In the genomic region with DNA sequence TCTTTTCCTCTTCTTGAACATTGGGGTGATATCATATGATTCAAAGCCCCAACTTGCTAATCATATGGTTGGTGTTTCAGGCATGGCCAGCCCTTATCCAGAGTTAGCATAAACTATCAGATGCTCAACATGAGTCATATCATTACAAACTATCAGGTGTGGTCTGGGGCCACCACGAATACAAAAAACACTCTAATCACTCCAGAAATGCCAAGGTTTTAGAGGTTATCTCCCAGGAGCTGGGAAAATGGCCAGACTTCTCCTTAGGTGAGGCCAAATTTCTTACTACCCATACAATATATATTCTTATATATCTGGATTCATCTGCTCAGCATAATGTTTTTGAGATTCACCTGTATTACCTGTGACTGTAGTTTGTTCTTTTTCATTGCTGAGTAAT, we compare ENCODE assay signal across 16 cellular contexts.
DNase-seq lines count a peak whose midpoint lies in the region.
"Had no signal": no experiment of that assay in that cellular context is flagged by ENCODE, and none has a peak within 500 bp of the region (broad histone marks: within the 10 kb centered on the region; RNA-seq: fewer than 3 reads in every experiment).

No MANE protein-coding gene starts in this region.

- H3K79me1 ChIP-seq in trophoblast cell (ENCODE audit: low read length) = no peaks in the 10 kb centered on the region

- no peak overlapping the region for H4K91ac ChIP-seq in trophoblast cell (ENCODE audit: low read depth, low read length)

- H2AFZ ChIP-seq in trophoblast cell (ENCODE audit: insufficient read depth, low read length, poor library complexity) = no peak overlapping the region

- H4K8ac ChIP-seq in trophoblast cell (ENCODE audit: low read depth, low read length) = no peak overlapping the region

- H3K23ac ChIP-seq in trophoblast cell (ENCODE audit: low read length) = no peak overlapping the region

- H3K4ac ChIP-seq in trophoblast cell (ENCODE audit: low read depth, low read length) = no peak overlapping the region

- H3K36me3 ChIP-seq in trophoblast cell (ENCODE audit: control insufficient read depth in 1 of 2, insufficient read depth in 2 of 2, low read length in 2 of 2) = no peaks in the 10 kb centered on the region
- H3K36me3 ChIP-seq: BLaER1 treated with 17β-estradiol and CSF1 and Interleukin-3, amounts not matched to agents 10 nM and 100 nM had no signal

- H3K27ac ChIP-seq in trophoblast cell (ENCODE audit: low read depth, low read length) = no peak overlapping the region
- H3K27ac ChIP-seq: 22Rv1; A549; BLaER1 treated with 17β-estradiol and CSF1 and Interleukin-3, amounts not matched to agents 10 nM and 100 nM; C4-2B had no signal

- H4K12ac ChIP-seq in trophoblast cell (ENCODE audit: low read depth, low read length) = no peak overlapping the region

- H2BK120ac ChIP-seq in trophoblast cell (ENCODE audit: insufficient read depth, low read length, poor library complexity) = no peak overlapping the region

- H3K27me3 ChIP-seq in trophoblast cell (ENCODE audit: insufficient read depth, low read length) = no peaks in the 10 kb centered on the region
- H3K27me3 ChIP-seq: BLaER1 treated with 17β-estradiol and CSF1 and Interleukin-3, amounts not matched to agents 10 nM and 100 nM had no signal

- H3K4me1 ChIP-seq in trophoblast cell (ENCODE audit: control insufficient read depth in 1 of 2, insufficient read depth in 2 of 2, low read length in 2 of 2) = no peaks in the 10 kb centered on the region
- H3K4me1 ChIP-seq: A549; BLaER1 treated with 17β-estradiol and CSF1 and Interleukin-3, amounts not matched to agents 10 nM and 100 nM; Caco-2 had no signal

- no CpG with 5 or more reads among the region's 1 CpG for WGBS in trophoblast cell (ENCODE audit: extremely low coverage, insufficient coverage, insufficient read length)

- no peak overlapping the region for H2AK5ac ChIP-seq in trophoblast cell (ENCODE audit: low read length)

- peaks cover 2% of the 10 kb centered on the region for H3K9me3 ChIP-seq in trophoblast cell (ENCODE audit: insufficient read depth, low read depth, low read length)
- H3K9me3 ChIP-seq: A549; BLaER1 treated with 17β-estradiol and CSF1 and Interleukin-3, amounts not matched to agents 10 nM and 100 nM; Caco-2 had no signal

- DNase-seq in M059J (ENCODE audit: low read depth) (peak; percentile 7), amniotic epithelial cell (ENCODE audit: low read depth) (peak; percentile 2), trophoblast cell (peak; percentile 53 to 85), NCI-H2227 (lab: John Stamatoyannopoulos, UW; ENCODE audit: unreplicated experiment) (no peak), NCI-H82 treated with DMSO at 0.1 percent for 48 hours (lab: John Stamatoyannopoulos, UW; ENCODE audit: unreplicated experiment) (no peak)
- DNase-seq: AML-193; Caco-2; Calu3; CD4-positive, alpha-beta T cell; CD8-positive, alpha-beta T cell; DMS79 treated with DMSO at 0.1 percent for 48 hours; GF-D8 had no signal

- no peaks in the 10 kb centered on the region for H3K79me2 ChIP-seq in trophoblast cell (ENCODE audit: control insufficient read depth, insufficient read depth, low read length, poor library complexity)

- no peak overlapping the region for H3K4me2 ChIP-seq in trophoblast cell (ENCODE audit: low read length)
- H3K4me2 ChIP-seq: A549; BLaER1 treated with 17β-estradiol and CSF1 and Interleukin-3, amounts not matched to agents 10 nM and 100 nM had no signal

- H2BK5ac ChIP-seq in trophoblast cell (ENCODE audit: low read depth, low read length, poor library complexity) = no peak overlapping the region

- H3K9ac ChIP-seq in trophoblast cell (ENCODE audit: low read length) = no peak overlapping the region
- H3K9ac ChIP-seq: BLaER1 treated with 17β-estradiol and CSF1 and Interleukin-3, amounts not matched to agents 10 nM and 100 nM had no signal

- H3K18ac ChIP-seq in trophoblast cell (ENCODE audit: low read length) = no peak overlapping the region

- H3K14ac ChIP-seq in trophoblast cell (ENCODE audit: low read length) = no peak overlapping the region

- no peak overlapping the region for H3K4me3 ChIP-seq in trophoblast cell (ENCODE audit: low read depth, low read length)
- H3K4me3 ChIP-seq: A549; BLaER1 treated with 17β-estradiol and CSF1 and Interleukin-3, amounts not matched to agents 10 nM and 100 nM had no signal

- H2BK12ac ChIP-seq in trophoblast cell (ENCODE audit: low read length) = no peak overlapping the region

Comparison
In these comparisons a context has a peak if more than half of its experiments do, and no peak if none do; other contexts are left out.
1. DNase-seq: peak in M059J (single experiment), amniotic epithelial cell (single experiment) and trophoblast cell (2 of 2); none in NCI-H2227 (single experiment) and NCI-H82 treated with DMSO at 0.1 percent for 48 hours (single experiment).